In genomic region chr2:208820289-208820688, GRCh38 we compare ENCODE assay signal across 8 cellular contexts.
DNase-seq lines count a peak whose midpoint lies in the region; ATAC-seq, FAIRE-seq and TF ChIP-seq lines count a peak whose summit lies in the region.

No MANE protein-coding gene starts in this region.

- H3K27me3 Mint-ChIP-seq in progenitor cell of endocrine pancreas = no peaks in the 10 kb centered on the region

- FAIRE-seq in A549 (lab: Jason Lieb, UNC) = no peak

- H3K4me2 ChIP-seq in A549 = no peak overlapping the region

- H3K4me1 Mint-ChIP-seq in progenitor cell of endocrine pancreas (ENCODE audit: low read depth) = peaks cover 10% of the 10 kb centered on the region

- CTCF ChIA-PET in A549 (lab: Yijun Ruan, JAX) = interaction anchor here (1.2 kb wide), 1 partner anchor 8 kb away, joined by 4 read pairs; no protein-coding TSS in a partner anchor

- POLR2A ChIA-PET in A549 (lab: Yijun Ruan, JAX) = no interaction called here

- no peak for TF ChIP-seq POLR2A in A549 (IDR thresholded peaks at IDR 0.05; ENCODE audit: low read length)

- H3K27ac Mint-ChIP-seq in progenitor cell of endocrine pancreas = no peak overlapping the region

- H3K4me3 ChIP-seq in A549 = no peak overlapping the region

- H3K9me3 ChIP-seq in A549 = no peaks in the 10 kb centered on the region

- no peak overlapping the region for H3K27ac ChIP-seq in A549

- in situ Hi-C loops in KBM-7 (cut with MboI; ENCODE audit: low pct_unique_long_range_greater_than_20kb, low sequenced_read_pairs) = no loop called here
- in situ Hi-C loops in SK-MEL-5 (cut with HindIII; ENCODE audit: low pct_unique_long_range_greater_than_20kb, low sequenced_read_pairs) = no loop called here

- no peaks in the 10 kb centered on the region for H3K9me3 Mint-ChIP-seq in progenitor cell of endocrine pancreas (ENCODE audit: low read depth)

- no peaks in the 10 kb centered on the region for H3K36me3 Mint-ChIP-seq in progenitor cell of endocrine pancreas (ENCODE audit: insufficient read depth)

- peak; percentile 62 to 64; a peak in 4 of 6 replicates for ATAC-seq in A549
- ATAC-seq in GM19395 (IDR thresholded peaks at IDR 0.05; ENCODE audit: unreplicated experiment) = peak; percentile 98

- TF ChIP-seq EP300 in A549 (IDR thresholded peaks at IDR 0.05) = no peak

- no peak overlapping the region for H3K4me3 Mint-ChIP-seq in progenitor cell of endocrine pancreas (ENCODE audit: low read depth)

- no peaks in the 10 kb centered on the region for H3K4me1 ChIP-seq in A549

- DNase-seq in A549 (ENCODE audit: low read depth in 1 of 2, low spot score in 1 of 2) (peak in 1 of 2 experiments; percentile 12), KBM-7 (peak; percentile 4), SK-MEL-5 (ENCODE audit: low read depth, low spot score) (peak; percentile 47), progenitor cell of endocrine pancreas (ENCODE audit: low spot score, unreplicated experiment) (no peak), NCI-H146 (lab: John Stamatoyannopoulos, UW) (no peak), HuH-7.5 (ENCODE audit: low spot score) (no peak)
- no peak for DNase-seq in stimulated activated CD8-positive, alpha-beta memory T cell treated with anti-CD3 and anti-CD28 coated beads, Interleukin-4, amount 100 ng/mL, for 48 hours

- TF ChIP-seq CTCF in A549 (IDR thresholded peaks at IDR 0.05) = peak; percentile 16; the same call in 1 of the 3 replicates
- peak; percentile 56 for TF ChIP-seq CTCF in progenitor cell of endocrine pancreas (IDR thresholded peaks at IDR 0.05; ENCODE audit: unreplicated experiment)

- peak in 1 of 2 experiments; percentile 44; a peak in 2 of 5 replicates for TF ChIP-seq RAD21 in A549 (conservative IDR thresholded peaks at IDR 0.05 in 1 of 2, IDR thresholded peaks at IDR 0.05 in 1 of 2)

TF ChIP-seq in A549, 52 proteins besides CTCF, POLR2A, EP300 and RAD21:
- TF ChIP-seq ZNF302 (CRISPR knock-in tag; IDR thresholded peaks at IDR 0.05) (no peak), RFX5 (IDR thresholded peaks at IDR 0.05) (no peak), GATA3 (IDR thresholded peaks at IDR 0.05; ENCODE audit: borderline replicate concordance) (no peak), MAFK (IDR thresholded peaks at IDR 0.05; ENCODE audit: partially characterized antibody) (no peak), ZC3H11A (IDR thresholded peaks at IDR 0.05) (no peak), HOXB13 (CRISPR knock-in tag; IDR thresholded peaks at IDR 0.05; ENCODE audit: low read depth) (no peak), SREBF2 (IDR thresholded peaks at IDR 0.05) (no peak), HDAC2 (IDR thresholded peaks at IDR 0.05) (no peak), EHMT2 (IDR thresholded peaks at IDR 0.05; ENCODE audit: low read depth) (no peak), SMC3 (IDR thresholded peaks at IDR 0.05) (no peak), ZFP36 (IDR thresholded peaks at IDR 0.05; ENCODE audit: borderline replicate concordance, partially characterized antibody) (no peak), FOXS1 (CRISPR knock-in tag; IDR thresholded peaks at IDR 0.05) (no peak), MYC (IDR thresholded peaks at IDR 0.05; ENCODE audit: borderline replicate concordance, low read length) (no peak), HOXB5 (CRISPR knock-in tag; IDR thresholded peaks at IDR 0.05) (no peak)

Comparison
In these comparisons a context has a peak if more than half of its experiments do, and no peak if none do; other contexts are left out.
1. DNase-seq: peak in KBM-7 (single experiment) and SK-MEL-5 (single experiment); none in progenitor cell of endocrine pancreas (single experiment), NCI-H146 (single experiment), HuH-7.5 (single experiment) and stimulated activated CD8-positive, alpha-beta memory T cell treated with anti-CD3 and anti-CD28 coated beads, Interleukin-4, amount 100 ng/mL, for 48 hours (single experiment).